Comparison of ENCODE assay signal across 13 cellular contexts in the genomic region with DNA sequence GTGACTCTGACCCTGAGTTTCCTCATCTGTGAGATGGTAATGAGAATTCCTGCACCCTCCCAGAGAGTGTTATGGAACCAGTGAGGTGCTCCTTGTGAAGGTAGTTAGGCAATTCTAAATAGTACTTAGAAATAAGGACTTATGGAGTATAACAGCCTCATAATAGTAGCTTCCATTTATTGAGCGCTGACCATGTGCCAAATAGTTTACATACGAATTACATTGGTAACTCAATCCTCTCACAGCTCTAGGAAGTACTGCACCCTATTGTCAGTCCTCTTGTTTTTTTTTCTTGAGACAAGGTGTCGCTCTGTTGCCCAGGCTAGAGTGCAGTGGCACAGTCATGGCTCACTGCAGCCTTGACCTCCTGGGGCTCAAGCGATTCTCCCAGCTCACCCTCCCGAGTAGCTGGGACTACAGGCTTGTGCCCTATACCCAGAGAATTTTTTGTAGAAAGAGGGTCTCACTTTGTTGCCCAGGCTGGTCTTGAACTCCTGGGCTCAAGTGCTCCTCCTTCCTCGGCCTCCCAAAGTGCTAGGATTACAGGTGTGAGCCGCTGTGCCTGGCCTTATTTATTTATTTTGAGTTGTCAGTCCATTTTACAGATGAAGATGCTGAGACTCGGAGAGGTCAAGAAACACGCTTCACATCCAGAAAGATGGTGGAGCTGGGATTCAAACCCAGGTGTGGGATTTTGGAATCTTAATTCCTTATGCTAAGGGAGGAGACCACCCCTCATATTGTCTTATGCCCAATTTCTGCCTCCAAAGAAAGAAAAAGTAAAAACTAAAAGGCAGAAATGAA. TPM values are rescaled to one million over a fixed set of nuclear protein-coding genes. Genes with fewer than 3 reads are reported as not detected.
DNase-seq lines count a peak whose midpoint lies in the region; ATAC-seq, FAIRE-seq and TF ChIP-seq lines count a peak whose summit lies in the region.
"Had no signal": no experiment of that assay in that cellular context is flagged by ENCODE, and none has a peak within 500 bp of the region (broad histone marks: within the 10 kb centered on the region; RNA-seq: fewer than 3 reads in every experiment).

No MANE protein-coding gene starts in this region.

- no peak overlapping the region for H3K4me3 ChIP-seq in coronary artery
- H3K4me3 ChIP-seq: ovary had no signal

- H3K27me3 Mint-ChIP-seq in nephron progenitor cell (ENCODE audit: low read depth, poor library complexity) = peaks cover 7% of the 10 kb centered on the region
- H3K27me3 Mint-ChIP-seq: CD4-positive, alpha-beta T cell had no signal

- FAIRE-seq in frontal cortex (lab: Jason Lieb, UNC) = no peak

- H3K4me1 Mint-ChIP-seq in nephron progenitor cell = peaks cover 42% of the 10 kb centered on the region

- H3K27ac ChIP-seq in C4-2B (peak overlapping the region; percentile 72), coronary artery (peak overlapping the region; percentile 33 to 34)
- H3K27ac ChIP-seq: ovary had no signal

- ATAC-seq in GM18867 (IDR thresholded peaks at IDR 0.05; ENCODE audit: unreplicated experiment) = no peak
- ATAC-seq: effector memory CD8-positive, alpha-beta T cell had no signal

- peak; percentile 23 for DNase-seq in NCI-H146 treated with DMSO at 0.1 percent for 48 hours (lab: John Stamatoyannopoulos, UW; ENCODE audit: unreplicated experiment)
- no peak for DNase-seq in coronary artery (ENCODE audit: low spot score)
- DNase-seq in nephron progenitor cell = no peak
- DNase-seq in frontal cortex (ENCODE audit: low spot score in 2 of 2) = no peak
- DNase-seq in KG1 (lab: John Stamatoyannopoulos, UW) = no peak
- no peak for DNase-seq in iPS-NIHi11 (ENCODE audit: low spot score)
- DNase-seq: activated CD8-positive, alpha-beta memory T cell treated with anti-CD3 and anti-CD28 coated beads for 24 hours; CD4-positive, alpha-beta T cell; effector memory CD8-positive, alpha-beta T cell had no signal

- TF ChIP-seq CTCF in C4-2B (conservative IDR thresholded peaks at IDR 0.05) (no peak), coronary artery (IDR thresholded peaks at IDR 0.05) (no peak), nephron progenitor cell (IDR thresholded peaks at IDR 0.05) (no peak)

- no peaks in the 10 kb centered on the region for H3K9me3 Mint-ChIP-seq in nephron progenitor cell
- H3K9me3 Mint-ChIP-seq: CD4-positive, alpha-beta T cell; effector memory CD8-positive, alpha-beta T cell had no signal

- H3K36me3 Mint-ChIP-seq in nephron progenitor cell (ENCODE audit: low read depth) = no peaks in the 10 kb centered on the region

- H3K4me3 Mint-ChIP-seq in nephron progenitor cell = no peak overlapping the region
- H3K4me3 Mint-ChIP-seq: CD4-positive, alpha-beta T cell; effector memory CD8-positive, alpha-beta T cell had no signal

- H3K27ac Mint-ChIP-seq in nephron progenitor cell = peak overlapping the region; percentile 66
- H3K27ac Mint-ChIP-seq: CD4-positive, alpha-beta T cell; effector memory CD8-positive, alpha-beta T cell had no signal

RNA-seq across cellular contexts. Expression of a gene that starts 2.9 kb away (rescaled TPM):
- total RNA-seq in frontal cortex = not detected
- total RNA-seq: temporal lobe had no signal

RNA-seq across cellular contexts. Expression of a gene that starts 55.2 kb away (rescaled TPM):
- 7.3 TPM for total RNA-seq in frontal cortex
